Comparison of ENCODE assay signal across 17 cellular contexts in the genomic region with DNA sequence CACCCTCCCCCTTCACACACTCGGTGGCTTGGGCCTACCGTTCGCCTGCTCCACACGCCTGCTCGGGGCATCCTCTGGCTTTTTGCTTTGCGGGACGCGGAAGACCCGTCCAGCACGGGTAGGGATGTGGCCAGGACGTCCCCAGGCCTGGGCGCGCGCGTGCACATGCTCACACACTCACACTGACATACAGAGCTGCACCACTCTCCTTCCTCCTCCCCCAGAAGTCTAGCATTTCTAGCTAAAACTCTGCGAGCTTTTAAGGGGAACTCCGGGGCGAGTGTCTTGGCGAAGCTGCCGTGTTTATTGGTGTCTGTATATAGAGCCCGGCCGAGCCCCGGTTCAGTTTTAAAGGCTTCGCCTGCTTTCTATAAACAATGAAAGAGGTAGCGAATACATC. TPM values are rescaled to one million over a fixed set of nuclear protein-coding genes. Genes with fewer than 3 reads are reported as not detected.
DNase-seq lines count a peak whose midpoint lies in the region; ATAC-seq and TF ChIP-seq lines count a peak whose summit lies in the region.
"Had no signal": no experiment of that assay in that cellular context is flagged by ENCODE, and none has a peak within 500 bp of the region (broad histone marks: within the 10 kb centered on the region; RNA-seq: fewer than 3 reads in every experiment).

No MANE protein-coding gene starts in this region.

- H3K27me3 Mint-ChIP-seq in GM23338 (ENCODE audit: insufficient read depth, low read depth, poor library complexity): peaks cover 99% of the 10 kb centered on the region

- peak overlapping the region; percentile 55; the same call in 2 of the 3 replicates for H3K4me3 Mint-ChIP-seq in GM23338
- H3K4me3 Mint-ChIP-seq: immature natural killer cell, T-cell had no signal

- H3K4me1 Mint-ChIP-seq in GM23338: peaks cover 65% of the 10 kb centered on the region
- H3K4me1 Mint-ChIP-seq: CD4-positive, alpha-beta memory T cell; immature natural killer cell had no signal

- intact Hi-C loops in esophagus squamous epithelium (cut with DNase I) (no loop called here), tibial artery (cut with DNase I; ENCODE audit: low total_unique reads) (no loop called here)

- no peak for TF ChIP-seq CTCF in GM23338 (conservative IDR thresholded peaks at IDR 0.05; ENCODE audit: low read depth in 2 of 2)
- no peak for TF ChIP-seq CTCF in esophagus squamous epithelium (IDR thresholded peaks at IDR 0.05)
- TF ChIP-seq CTCF in suprapubic skin (IDR thresholded peaks at IDR 0.05): no peak
- no peak for TF ChIP-seq CTCF in tibial artery (IDR thresholded peaks at IDR 0.05)

- H3K9me3 Mint-ChIP-seq in GM23338: peaks cover 16% of the 10 kb centered on the region; the same call in 2 of the 3 replicates

- H3F3A ChIP-seq in GM23338 (replicated peaks; ENCODE audit: low read depth): peaks cover 26% of the 10 kb centered on the region

- H2AFZ ChIP-seq in GM23338: no peak overlapping the region

- H3K36me3 ChIP-seq in GM23338 (ENCODE audit: insufficient read depth) (no peaks in the 10 kb centered on the region), esophagus squamous epithelium (no peaks in the 10 kb centered on the region), suprapubic skin (no peaks in the 10 kb centered on the region), tibial artery (no peaks in the 10 kb centered on the region)

- H4K20me1 ChIP-seq in GM23338 (replicated peaks; ENCODE audit: insufficient read depth): peaks cover 32% of the 10 kb centered on the region

- peak overlapping the region; percentile 63 for H3K4me2 ChIP-seq in GM23338
- H3K4me2 ChIP-seq: KMS-11 had no signal

- no peaks in the 10 kb centered on the region for H3K9me3 ChIP-seq in esophagus squamous epithelium
- no peaks in the 10 kb centered on the region for H3K9me3 ChIP-seq in suprapubic skin
- no peaks in the 10 kb centered on the region for H3K9me3 ChIP-seq in tibial artery

- H3K27ac ChIP-seq in GM23338 (ENCODE audit: low read depth): no peak overlapping the region
- H3K27ac ChIP-seq in esophagus squamous epithelium: peak overlapping the region; percentile 56 to 89 (median 78)
- peak overlapping the region; percentile 64 for H3K27ac ChIP-seq in suprapubic skin
- H3K27ac ChIP-seq in tibial artery: no peak overlapping the region
- H3K27ac ChIP-seq: KMS-11 had no signal

- H3K36me3 Mint-ChIP-seq in GM23338 (ENCODE audit: low read depth): no peaks in the 10 kb centered on the region; the same call in 2 of the 3 replicates
- H3K36me3 Mint-ChIP-seq: CD4-positive, alpha-beta memory T cell; T-cell had no signal

- no peak for TF ChIP-seq EP300 in suprapubic skin (IDR thresholded peaks at IDR 0.05)

- no peak overlapping the region for H3K27ac Mint-ChIP-seq in GM23338
- H3K27ac Mint-ChIP-seq: CD4-positive, alpha-beta memory T cell; immature natural killer cell; T-cell had no signal

- H3K79me2 ChIP-seq in GM23338 (replicated peaks; ENCODE audit: insufficient read depth): no peaks in the 10 kb centered on the region

- H3K4me1 ChIP-seq in GM23338 (ENCODE audit: insufficient read depth) (peaks cover 73% of the 10 kb centered on the region), esophagus squamous epithelium (peaks cover 0 to 47% (median 3%) of the 10 kb centered on the region in 3 donors), suprapubic skin (peaks cover 24% of the 10 kb centered on the region), tibial artery (peaks cover 0 to 18% (median 13%) of the 10 kb centered on the region in 4 donors)

- 7 to 11% methylated on average over 16 to 22 of the region's 25 CpGs for WGBS in esophagus squamous epithelium, 2 donors
- 10% methylated on average over 25 of the region's 25 CpGs for WGBS in suprapubic skin

- H3K27me3 ChIP-seq in GM23338 (ENCODE audit: insufficient read depth): peaks cover 100% of the 10 kb centered on the region
- peaks cover 0 to 100% (median 34%) of the 10 kb centered on the region in 4 donors for H3K27me3 ChIP-seq in esophagus squamous epithelium
- H3K27me3 ChIP-seq in suprapubic skin: peaks cover 100% of the 10 kb centered on the region
- peaks cover 0 to 97% of the 10 kb centered on the region in 2 donors for H3K27me3 ChIP-seq in tibial artery

- H3K9me2 ChIP-seq in GM23338 (ENCODE audit: insufficient read depth): no peaks in the 10 kb centered on the region

- H3K4me3 ChIP-seq in GM23338 (peak overlapping the region; percentile 46), esophagus squamous epithelium (peak overlapping the region in 3 of 4 donors; percentile 4 to 22 (median 22)), suprapubic skin (peak overlapping the region; percentile 6), tibial artery (no peak overlapping the region)

- DNase-seq in GM23338 (ENCODE audit: low spot score) (peak; percentile 46), esophagus squamous epithelium (lab: John Stamatoyannopoulos, UW) (no peak), left kidney (ENCODE audit: low read depth, low spot score) (peak; percentile 69), suprapubic skin (ENCODE audit: low spot score in 2 of 2) (peak in 1 of 2 donors; percentile 87), putamen (ENCODE audit: low spot score) (no peak), tibial artery (no peak), DMS79 treated with DMSO at 0.1 percent for 48 hours (lab: John Stamatoyannopoulos, UW) (no peak)
- DNase-seq: activated CD4-positive, alpha-beta T cell treated with anti-CD3 and anti-CD28 coated beads for 1 hour; CD4-positive, alpha-beta memory T cell; cortex of kidney; GDM1; immature natural killer cell; NCI-H446 treated with DMSO at 0.1 percent for 48 hours; stimulated activated CD4-positive, alpha-beta T cell treated with anti-CD3 and anti-CD28 coated beads, Interleukin-4, amount 100 ng/mL, for 24 hours; T-cell had no signal

- ATAC-seq in GM23338: no peak
- ATAC-seq in HG03439 (IDR thresholded peaks at IDR 0.05; ENCODE audit: unreplicated experiment): no peak
- ATAC-seq: T-cell had no signal

- TF ChIP-seq POLR2A in esophagus squamous epithelium (IDR thresholded peaks at IDR 0.05) (no peak), suprapubic skin (IDR thresholded peaks at IDR 0.05) (no peak)

TF ChIP-seq in GM23338, 12 proteins besides CTCF, POLR2A, EP300 and RAD21:
- TF ChIP-seq, protein P1, sequence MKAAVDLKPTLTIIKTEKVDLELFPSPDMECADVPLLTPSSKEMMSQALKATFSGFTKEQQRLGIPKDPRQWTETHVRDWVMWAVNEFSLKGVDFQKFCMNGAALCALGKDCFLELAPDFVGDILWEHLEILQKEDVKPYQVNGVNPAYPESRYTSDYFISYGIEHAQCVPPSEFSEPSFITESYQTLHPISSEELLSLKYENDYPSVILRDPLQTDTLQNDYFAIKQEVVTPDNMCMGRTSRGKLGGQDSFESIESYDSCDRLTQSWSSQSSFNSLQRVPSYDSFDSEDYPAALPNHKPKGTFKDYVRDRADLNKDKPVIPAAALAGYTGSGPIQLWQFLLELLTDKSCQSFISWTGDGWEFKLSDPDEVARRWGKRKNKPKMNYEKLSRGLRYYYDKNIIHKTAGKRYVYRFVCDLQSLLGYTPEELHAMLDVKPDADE (IDR thresholded peaks at IDR 0.05): no peak
- TF ChIP-seq ZNF331 (CRISPR knock-in tag; IDR thresholded peaks at IDR 0.05; ENCODE audit: low read depth) (no peak), ZNF114 (CRISPR knock-in tag; IDR thresholded peaks at IDR 0.05) (no peak), CREB1 (CRISPR knock-in tag; IDR thresholded peaks at IDR 0.05; ENCODE audit: low read depth) (no peak), EZH2phosphoT487 (IDR thresholded peaks at IDR 0.05; ENCODE audit: unreplicated experiment) (peak; percentile 54), POLR2AphosphoS5 (IDR thresholded peaks at IDR 0.05; ENCODE audit: low read depth) (no peak)
TF ChIP-seq in GM23338: peak in this region for 1.

RNA-seq across cellular contexts. Expression of a gene that starts 5.0 kb away (rescaled TPM):
- total RNA-seq in GM23338 (2014; rRNA removed; shearing (Covaris generic)): 0.21 TPM in 1 of 2 replicates, not detected in the other
- not detected in 2 replicates for polyA plus RNA-seq in GM23338 (2016; fragmentation: Nextera tagmentation; extraction: Ambion mirVana)
- total RNA-seq in esophagus squamous epithelium (1 to 10 TPM in 2 of 4 donors, under 1 TPM in 2; 0.38 to 2.9 (median 1.5) TPM), suprapubic skin (1 to 10 TPM in 2 of 4 donors, under 1 TPM in 1, not detected in 1; 0.44 to 3.5 (median 2.1) TPM)
- total RNA-seq: CD4-positive, alpha-beta memory T cell had no signal
- polyA plus RNA-seq: CD4-positive, alpha-beta memory T cell; immature natural killer cell had no signal

Comparison
In these comparisons a context has a peak if more than half of its experiments do, and no peak if none do; other contexts are left out.
1. DNase-seq: peak in GM23338 (single experiment) and left kidney (single experiment); none in esophagus squamous epithelium (single experiment), putamen (single experiment), tibial artery (0 of 2) and DMS79 treated with DMSO at 0.1 percent for 48 hours (single experiment).
2. H3K27ac ChIP-seq: peak in esophagus squamous epithelium (4 of 4) and suprapubic skin (single experiment); none in GM23338 (single experiment) and tibial artery (0 of 2).
3. H3K4me3 ChIP-seq: peak in GM23338 (single experiment), esophagus squamous epithelium (3 of 4) and suprapubic skin (single experiment); none in tibial artery (0 of 2).